ENCODE assay signal across 14 cellular contexts in the genomic region with DNA sequence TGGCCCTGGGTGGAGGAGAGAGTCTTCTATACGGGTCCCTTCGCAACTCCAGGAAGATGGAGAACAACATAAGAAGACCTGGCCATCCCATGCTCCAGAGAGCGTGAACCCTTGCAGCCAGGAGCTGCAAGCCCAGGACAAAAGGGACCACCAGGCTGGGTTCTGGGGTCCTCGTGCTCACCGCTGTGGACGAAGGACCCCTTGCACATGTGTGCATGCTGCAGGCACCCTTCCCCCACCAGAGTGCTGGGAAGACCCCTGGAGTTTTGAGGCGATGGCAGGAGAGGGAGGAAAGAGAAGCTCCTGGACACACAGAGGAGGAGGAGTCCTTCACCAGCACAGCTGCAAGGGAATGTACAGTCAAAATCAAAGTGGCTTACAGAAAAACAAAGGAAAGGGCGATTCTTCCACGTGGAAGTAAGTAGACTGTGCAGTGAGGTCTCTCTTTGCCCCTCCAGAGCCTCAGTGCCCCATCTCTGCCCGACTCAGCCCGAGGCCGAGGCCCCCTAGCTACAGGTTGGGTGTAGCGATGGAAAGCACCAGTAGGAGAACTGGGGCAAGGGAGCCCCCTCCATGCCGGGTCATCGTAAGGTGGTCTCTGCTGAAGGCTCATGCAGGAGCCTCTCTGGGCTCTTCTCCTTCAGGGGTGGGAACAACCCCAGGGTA. TPM values are rescaled to one million over a fixed set of nuclear protein-coding genes. Genes with fewer than 3 reads are reported as not detected.
DNase-seq lines count a peak whose midpoint lies in the region; ATAC-seq and TF ChIP-seq lines count a peak whose summit lies in the region.
"Had no signal": no experiment of that assay in that cellular context is flagged by ENCODE, and none has a peak within 500 bp of the region (broad histone marks: within the 10 kb centered on the region; RNA-seq: fewer than 3 reads in every experiment).

No MANE protein-coding gene starts in this region.

- H3K79me1 ChIP-seq in IMR-90 (ENCODE audit: low read depth in 1 of 2, low read length in 2 of 2): no peaks in the 10 kb centered on the region

- no peak overlapping the region for H3K27ac Mint-ChIP-seq in CD8-positive, alpha-beta T cell
- no peak overlapping the region for H3K27ac Mint-ChIP-seq in nephron progenitor cell
- no peak overlapping the region for H3K27ac Mint-ChIP-seq in activated CD4-positive, alpha-beta memory T cell treated with anti-CD3 and anti-CD28 coated beads, Interleukin-2, amount 10 ng/mL, durations not matched to agents 7 days and 5 days

- H3K4me3 ChIP-seq in CD8-positive, alpha-beta T cell (ENCODE audit: low read depth, low read length): peak overlapping the region; percentile 39
- H3K4me3 ChIP-seq in IMR-90 (ENCODE audit: insufficient read depth, low read depth, low read length) (no peak overlapping the region), dorsolateral prefrontal cortex (peak overlapping the region in 2 of 59 donors; percentile 5 to 9), right lobe of liver (no peak overlapping the region)
- H3K4me3 ChIP-seq: mucosa of descending colon, skin epidermis had no signal

- no peak overlapping the region for H2BK20ac ChIP-seq in IMR-90 (ENCODE audit: low read depth, low read length)

- no peak overlapping the region for H3K27ac ChIP-seq in CD8-positive, alpha-beta T cell (ENCODE audit: low read depth, low read length)
- H3K27ac ChIP-seq in IMR-90 (ENCODE audit: insufficient read depth, low read length) (no peak overlapping the region), dorsolateral prefrontal cortex (peak overlapping the region in 48 of 59 donors; percentile 1 to 82 (median 56)), right lobe of liver (no peak overlapping the region)
- H3K27ac ChIP-seq: skin epidermis had no signal

- no peaks in the 10 kb centered on the region for H3K27me3 Mint-ChIP-seq in CD8-positive, alpha-beta T cell (ENCODE audit: low read depth)
- H3K27me3 Mint-ChIP-seq in nephron progenitor cell (ENCODE audit: low read depth, poor library complexity): no peaks in the 10 kb centered on the region
- H3K27me3 Mint-ChIP-seq in activated CD4-positive, alpha-beta memory T cell treated with anti-CD3 and anti-CD28 coated beads, Interleukin-2, amount 10 ng/mL, durations not matched to agents 7 days and 5 days: peaks cover 10% of the 10 kb centered on the region

- no peak overlapping the region for H4K91ac ChIP-seq in IMR-90 (ENCODE audit: insufficient read depth, low read depth, low read length)

- CTCF ChIA-PET in CD8-positive, alpha-beta T cell (lab: Charles Lee): interaction anchor here (0.5 to 1.2 kb wide), 2 partner anchors 10 to 23 kb away, joined by 3 to 4 read pairs; no protein-coding TSS in a partner anchor
- CTCF ChIA-PET in IMR-90 (lab: Yijun Ruan, JAX): no interaction called here
- CTCF ChIA-PET in activated CD4-positive, alpha-beta memory T cell treated with anti-CD3 and anti-CD28 coated beads, Interleukin-2, amount 10 ng/mL, durations not matched to agents 7 days and 5 days (lab: Charles Lee): interaction anchor here (0.7 kb wide), 1 partner anchor 23 kb away, joined by 3 read pairs; no protein-coding TSS in a partner anchor

- no peaks in the 10 kb centered on the region for H3K9me3 Mint-ChIP-seq in CD8-positive, alpha-beta T cell
- H3K9me3 Mint-ChIP-seq in nephron progenitor cell: no peaks in the 10 kb centered on the region
- H3K9me3 Mint-ChIP-seq in activated CD4-positive, alpha-beta memory T cell treated with anti-CD3 and anti-CD28 coated beads, Interleukin-2, amount 10 ng/mL, durations not matched to agents 7 days and 5 days: no peaks in the 10 kb centered on the region

- H3K4ac ChIP-seq in IMR-90 (ENCODE audit: low read depth, low read length): no peak overlapping the region

- BruUV-seq in IMR-90 (replicated peaks; lab: Mats Ljungman, UMichigan): no TSS peak

- dilution Hi-C loops in IMR-90 (cut with HindIII; ENCODE audit: low sequenced_read_pairs, unreplicated experiment): no loop called here

- no peak for TF ChIP-seq RAD21 in IMR-90 (IDR thresholded peaks at IDR 0.05; ENCODE audit: low read length)

- H2AFZ ChIP-seq in IMR-90 (replicated peaks; ENCODE audit: low read length, poor library complexity): no peak overlapping the region

- H3K18ac ChIP-seq in IMR-90 (ENCODE audit: low read depth, low read length): no peak overlapping the region

- in situ Hi-C loops in IMR-90 (cut with MboI; ENCODE audit: low sequenced_read_pairs): no loop called here

- TF ChIP-seq CTCF in CD8-positive, alpha-beta T cell (IDR thresholded peaks at IDR 0.05): no peak
- TF ChIP-seq CTCF in IMR-90 (conservative IDR thresholded peaks at IDR 0.05; ENCODE audit: low read depth, low read length) (0 out of 2 replicates have a peak, but pooled peaks have one; percentile 8), dorsolateral prefrontal cortex (IDR thresholded peaks at IDR 0.05 in 54 of 56, conservative IDR thresholded peaks at IDR 0.05 in 2 of 56; ENCODE audit: low read depth in 1 of 56, partially characterized antibody in 56 of 56) (peak in 1 of 56 donors; percentile 17), nephron progenitor cell (IDR thresholded peaks at IDR 0.05) (peak; percentile 8), right lobe of liver (IDR thresholded peaks at IDR 0.05) (no peak)

- no peak overlapping the region for H2AK9ac ChIP-seq in IMR-90 (replicated peaks; ENCODE audit: low read depth, low read length, poor library complexity)

- H4K20me1 ChIP-seq in IMR-90 (ENCODE audit: insufficient read depth, low read length): no peaks in the 10 kb centered on the region

- no peak overlapping the region for H3K23ac ChIP-seq in IMR-90 (ENCODE audit: low read depth, low read length)

- intact Hi-C loops in CD8-positive, alpha-beta T cell (cut with DNase I, micrococcal nuclease): no loop called here
- intact Hi-C loops in IMR-90 (cut with micrococcal nuclease) (no loop called here), dorsolateral prefrontal cortex (cut with DNase I) (no loop called here), right lobe of liver (cut with DNase I) (no loop called here)

- no peaks in the 10 kb centered on the region for H3K9me3 ChIP-seq in CD8-positive, alpha-beta T cell (ENCODE audit: low read length)
- H3K9me3 ChIP-seq in IMR-90 (ENCODE audit: control insufficient read depth, insufficient read depth, low read length): no peaks in the 10 kb centered on the region
- no peaks in the 10 kb centered on the region for H3K9me3 ChIP-seq in right lobe of liver
- H3K9me3 ChIP-seq: mucosa of descending colon had no signal

- no peak overlapping the region for H4K5ac ChIP-seq in IMR-90 (ENCODE audit: low read depth, low read length)

- POLR2A ChIA-PET in CD8-positive, alpha-beta T cell (lab: Charles Lee): no interaction called here
- POLR2A ChIA-PET in IMR-90 (lab: Charles Lee; ENCODE audit: unreplicated experiment): no interaction called here
- POLR2A ChIA-PET in activated CD4-positive, alpha-beta memory T cell treated with anti-CD3 and anti-CD28 coated beads, Interleukin-2, amount 10 ng/mL, durations not matched to agents 7 days and 5 days (lab: Charles Lee): interaction anchor here (0.6 kb wide), 1 partner anchor 62 kb away, joined by 3 read pairs; no protein-coding TSS in a partner anchor

- no peak overlapping the region for H2BK15ac ChIP-seq in IMR-90 (ENCODE audit: low read depth, low read length)

- DNase-seq in CD8-positive, alpha-beta T cell: no peak
- no peak for DNase-seq in IMR-90
- DNase-seq in dorsolateral prefrontal cortex: peak in 2 of 10 donors; percentile 27 to 38
- DNase-seq in nephron progenitor cell: no peak
- no peak for DNase-seq in right lobe of liver
- no peak for DNase-seq in activated CD4-positive, alpha-beta memory T cell treated with anti-CD3 and anti-CD28 coated beads, Interleukin-2, amount 10 ng/mL, durations not matched to agents 7 days and 5 days
- DNase-seq: C1 segment of cervical spinal cord, hippocampal formation, NCI-H2171, T-helper 9 cell had no signal

- H3K4me2 ChIP-seq in IMR-90 (ENCODE audit: low read depth, low read length): no peak overlapping the region

- no peak overlapping the region for H3K14ac ChIP-seq in IMR-90 (replicated peaks; ENCODE audit: low read depth, low read length)

- no peak overlapping the region for H2AK5ac ChIP-seq in IMR-90 (ENCODE audit: low read depth, low read length)

- no peak overlapping the region for H3K9ac ChIP-seq in IMR-90 (ENCODE audit: low read depth, low read length)

- no peaks in the 10 kb centered on the region for H3K36me3 ChIP-seq in CD8-positive, alpha-beta T cell (ENCODE audit: insufficient read depth, low read length)
- H3K36me3 ChIP-seq in IMR-90 (ENCODE audit: control insufficient read depth, insufficient read depth, low read length): no peaks in the 10 kb centered on the region
- H3K36me3 ChIP-seq in right lobe of liver: no peaks in the 10 kb centered on the region

- no peak for ATAC-seq in CD8-positive, alpha-beta T cell
- ATAC-seq in IMR-90 (ENCODE audit: low read depth) (no peak), GM21360 (IDR thresholded peaks at IDR 0.05; ENCODE audit: unreplicated experiment) (no peak), right lobe of liver (no peak), GM18502 (IDR thresholded peaks at IDR 0.05; ENCODE audit: poor library complexity, unreplicated experiment) (no peak)

- H3K4me1 ChIP-seq in CD8-positive, alpha-beta T cell (ENCODE audit: insufficient read depth, low read length): peaks cover 14% of the 10 kb centered on the region
- peaks cover 5% of the 10 kb centered on the region for H3K4me1 ChIP-seq in IMR-90 (ENCODE audit: control insufficient read depth, insufficient read depth, low read length)
- H3K4me1 ChIP-seq in right lobe of liver: no peaks in the 10 kb centered on the region

- no peak overlapping the region for H2BK5ac ChIP-seq in IMR-90 (ENCODE audit: low read depth, low read length, poor library complexity, severe bottlenecking)

- H3K56ac ChIP-seq in IMR-90 (ENCODE audit: extremely low read depth, insufficient read depth, low read length): no peak overlapping the region

- peak overlapping the region; percentile 67 for H3K4me3 Mint-ChIP-seq in CD8-positive, alpha-beta T cell
- H3K4me3 Mint-ChIP-seq in nephron progenitor cell: peak overlapping the region; percentile 76
- H3K4me3 Mint-ChIP-seq in activated CD4-positive, alpha-beta memory T cell treated with anti-CD3 and anti-CD28 coated beads, Interleukin-2, amount 10 ng/mL, durations not matched to agents 7 days and 5 days: no peak overlapping the region

- TF ChIP-seq POLR2A in IMR-90 (IDR thresholded peaks at IDR 0.05; ENCODE audit: low read depth, low read length): no peak
- no peak for TF ChIP-seq POLR2A in right lobe of liver (IDR thresholded peaks at IDR 0.05)

- no peak overlapping the region for H2BK120ac ChIP-seq in IMR-90 (ENCODE audit: low read depth, low read length)

- H3K36me3 Mint-ChIP-seq in CD8-positive, alpha-beta T cell: no peaks in the 10 kb centered on the region
- no peaks in the 10 kb centered on the region for H3K36me3 Mint-ChIP-seq in nephron progenitor cell (ENCODE audit: low read depth)
- no peaks in the 10 kb centered on the region for H3K36me3 Mint-ChIP-seq in activated CD4-positive, alpha-beta memory T cell treated with anti-CD3 and anti-CD28 coated beads, Interleukin-2, amount 10 ng/mL, durations not matched to agents 7 days and 5 days (ENCODE audit: low read depth)

- no peak overlapping the region for H4K8ac ChIP-seq in IMR-90 (ENCODE audit: low read depth in 2 of 2, low read length in 2 of 2)

- H3K9me1 ChIP-seq in IMR-90 (ENCODE audit: insufficient read depth, low read length): peaks cover 3% of the 10 kb centered on the region; the same call in 1 of the 2 replicates

- 75% methylated on average over 3 of the region's 15 CpGs; no CpG with 5 or more reads in 1 of the 2 experiments for WGBS in IMR-90 (ENCODE audit: extremely low coverage in 2 of 2, insufficient read length in 1 of 2), 2 experiments
- 29% methylated on average over 5 of the region's 15 CpGs for WGBS in right lobe of liver (ENCODE audit: insufficient coverage, low coverage, low lambda C conversion rate, missing lambda C conversion rate)

- peaks cover 18% of the 10 kb centered on the region for H3K4me1 Mint-ChIP-seq in CD8-positive, alpha-beta T cell (ENCODE audit: low read depth)
- peaks cover 72% of the 10 kb centered on the region for H3K4me1 Mint-ChIP-seq in nephron progenitor cell
- peaks cover 13% of the 10 kb centered on the region for H3K4me1 Mint-ChIP-seq in activated CD4-positive, alpha-beta memory T cell treated with anti-CD3 and anti-CD28 coated beads, Interleukin-2, amount 10 ng/mL, durations not matched to agents 7 days and 5 days

- no peaks in the 10 kb centered on the region for H3K27me3 ChIP-seq in CD8-positive, alpha-beta T cell (ENCODE audit: insufficient read depth, low read length)
- peaks cover 10% of the 10 kb centered on the region; the same call in 1 of the 2 replicates for H3K27me3 ChIP-seq in IMR-90 (ENCODE audit: control insufficient read depth, insufficient read depth, low read length)
- H3K27me3 ChIP-seq in dorsolateral prefrontal cortex: no peaks in the 10 kb centered on the region
- H3K27me3 ChIP-seq in right lobe of liver: no peaks in the 10 kb centered on the region

RNA-seq across cellular contexts. Expression of a gene that starts 51.3 kb away (rescaled TPM):
- total RNA-seq in CD8-positive, alpha-beta T cell: not detected
- total RNA-seq in IMR-90 (2012; rRNA removed): 19.4 and 21.5 TPM in 2 replicates
- 25.9 and 36.8 TPM in 2 replicates for polyA plus RNA-seq in IMR-90 (2012; rRNA removed)
- 15.5 and 16.4 TPM in 2 replicates for polyA plus RNA-seq in IMR-90 (2012; cell fraction: cytosol; rRNA removed)
- polyA plus RNA-seq in IMR-90 (2012; cell fraction: nucleus; rRNA removed; ENCODE audit: low replicate concordance): 8.6 and 18.5 TPM in 2 replicates
- 1 to 10 TPM in 3 of 120 experiments, under 1 TPM in 9, not detected in 108; 0.35 to 1.1 (median 0.56) TPM for total RNA-seq in dorsolateral prefrontal cortex
- under 1 TPM in 2 of 6 experiments, not detected in 4; 0.18 to 0.37 TPM for total RNA-seq in right lobe of liver
- 10 to 100 TPM; 21.2 TPM for total RNA-seq in activated CD4-positive, alpha-beta memory T cell treated with anti-CD3 and anti-CD28 coated beads, Interleukin-2, amount 10 ng/mL, durations not matched to agents 7 days and 5 days

Comparison
In these comparisons a context has a peak if more than half of its experiments do, and no peak if none do; other contexts are left out.
1. H3K27ac ChIP-seq: peak in dorsolateral prefrontal cortex (48 of 59); none in CD8-positive, alpha-beta T cell (single experiment), IMR-90 (single experiment) and right lobe of liver (0 of 3).
2. CTCF ChIP-seq: peak in IMR-90 (single experiment) and nephron progenitor cell (single experiment); none in CD8-positive, alpha-beta T cell (single experiment) and right lobe of liver (0 of 4).